In the genomic region with DNA sequence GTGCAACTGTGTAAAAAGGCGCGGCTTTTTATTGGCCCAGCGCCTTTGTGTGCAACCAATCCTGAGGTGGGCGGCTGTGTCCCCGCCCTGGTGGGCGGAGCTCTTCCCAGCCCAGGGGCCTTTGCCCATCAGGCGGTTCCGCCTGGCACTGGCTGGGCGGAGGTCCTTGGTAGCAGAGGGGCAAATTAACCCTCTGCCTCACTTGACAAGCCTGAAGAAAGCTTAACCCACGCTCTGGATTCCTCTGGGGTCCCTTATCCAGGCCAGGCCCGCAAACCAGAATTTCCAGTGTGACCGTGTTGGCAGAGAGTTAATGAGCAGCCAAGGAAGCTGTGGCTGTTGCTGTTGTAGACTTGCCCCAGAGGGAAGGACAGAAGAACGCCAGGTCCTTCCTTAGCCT, we compare ENCODE assay signal across 1 cellular context.
A peak's percentile ranks its signal among the peaks of the same experiment; 100 is the strongest.
TF ChIP-seq lines count a peak whose summit lies in the region.

No MANE protein-coding gene starts in this region.

TF ChIP-seq in HepG2, 621 proteins besides CTCF, POLR2A, EP300 and RAD21:
- TF ChIP-seq ZNF550 (CRISPR knock-in tag; IDR thresholded peaks at IDR 0.05; ENCODE audit: borderline replicate concordance) (no peak), NFYB (CRISPR knock-in tag; IDR thresholded peaks at IDR 0.05) (peak; percentile 29; the same call in 1 of the 2 replicates)
